Comparison of ENCODE assay signal across 23 cellular contexts in genomic region chr12:12764824-12765223, GRCh38. TPM values are rescaled to one million over a fixed set of nuclear protein-coding genes. Genes with fewer than 3 reads are reported as not detected.
DNase-seq lines count a peak whose midpoint lies in the region; ATAC-seq and TF ChIP-seq lines count a peak whose summit lies in the region.
"Had no signal": no experiment of that assay in that cellular context is flagged by ENCODE, and none has a peak within 500 bp of the region (broad histone marks: within the 10 kb centered on the region; RNA-seq: fewer than 3 reads in every experiment).

No MANE protein-coding gene starts in this region.

- H3K23me2 ChIP-seq in H9 (ENCODE audit: insufficient read length, low read depth, low read length, poor library complexity, severe bottlenecking): no peaks in the 10 kb centered on the region

- H3K9ac ChIP-seq in H9 (ENCODE audit: extremely low read depth, insufficient read length, low read length): no peak overlapping the region
- no peak overlapping the region for H3K9ac ChIP-seq in SK-N-SH

- H4K5ac ChIP-seq in H9 (ENCODE audit: insufficient read length, low read depth, low read length): no peak overlapping the region

- no peak overlapping the region; a peak in 1 of 7 replicates for H3K27ac Mint-ChIP-seq in H9
- peak overlapping the region; percentile 97 for H3K27ac Mint-ChIP-seq in nephron progenitor cell
- H3K27ac Mint-ChIP-seq: CD8-positive, alpha-beta T cell; T-helper 17 cell had no signal

- H3K4me3 Mint-ChIP-seq in H9 (no peak overlapping the region), nephron progenitor cell (no peak overlapping the region)
- H3K4me3 Mint-ChIP-seq: CD8-positive, alpha-beta T cell; T-helper 17 cell had no signal

- no peak overlapping the region for H3K4me3 ChIP-seq in SK-N-SH (ENCODE audit: low read depth in 2 of 2, low read length in 1 of 2)
- H3K4me3 ChIP-seq: K562, Peyer's patch, SJSA1 had no signal

- H3K79me2 ChIP-seq in H9 (ENCODE audit: insufficient read depth, low read length) (no peaks in the 10 kb centered on the region), SK-N-SH (ENCODE audit: insufficient read depth) (peaks cover 21% of the 10 kb centered on the region; the same call in 1 of the 2 replicates)

- no peak for DNase-seq in H9
- peak; percentile 18 for DNase-seq in HT1080 (ENCODE audit: low read depth)
- DNase-seq in SK-N-SH: no peak
- no peak for DNase-seq in nephron progenitor cell
- DNase-seq in GM03348 (ENCODE audit: low spot score): no peak
- DNase-seq in AG08396 (ENCODE audit: low spot score): no peak
- DNase-seq: ACHN; C1 segment of cervical spinal cord; CD8-positive, alpha-beta T cell; GF-D8; H7; NCI-H1092; NCI-H146; NCI-H2029 treated with DMSO at 0.1 percent for 48 hours; NCI-H2171; NCI-H345; NCI-H774; Peyer's patch; SW 1271; T-helper 17 cell had no signal

- H3K9me2 ChIP-seq in SK-N-SH: no peaks in the 10 kb centered on the region

- no peak overlapping the region for H3K23ac ChIP-seq in H9 (ENCODE audit: insufficient read length, low read depth, low read length)

- no peak for ATAC-seq in HG03460 (IDR thresholded peaks at IDR 0.05; ENCODE audit: unreplicated experiment)
- ATAC-seq: CD8-positive, alpha-beta T cell; K562; T-helper 17 cell had no signal

- no peak overlapping the region for H2BK5ac ChIP-seq in H9 (ENCODE audit: insufficient read length, low read length)

- H3K18ac ChIP-seq in H9 (ENCODE audit: insufficient read length, low read depth, low read length): no peak overlapping the region

- no peak overlapping the region for H2BK15ac ChIP-seq in H9 (ENCODE audit: low read depth, low read length)

- POLR2A ChIA-PET in SK-N-SH (lab: Yijun Ruan, JAX): no interaction called here

- H2AFZ ChIP-seq in H9 (ENCODE audit: low read length) (peak overlapping the region; percentile 78), SK-N-SH (ENCODE audit: low read depth) (no peak overlapping the region)

- H3K36me3 ChIP-seq in SK-N-SH (replicated peaks in 1 of 2; ENCODE audit: control insufficient read depth in 1 of 2, insufficient read depth in 2 of 2, low read length in 1 of 2): no peaks in the 10 kb centered on the region
- H3K36me3 ChIP-seq: Peyer's patch, SJSA1 had no signal

- H3K4me1 Mint-ChIP-seq in H9 (no peaks in the 10 kb centered on the region), nephron progenitor cell (no peaks in the 10 kb centered on the region)

- H3K27ac ChIP-seq in H9 (ENCODE audit: insufficient read length, low read depth, low read length) (no peak overlapping the region), SK-N-SH (ENCODE audit: low read depth in 2 of 2, low read length in 1 of 2) (no peak overlapping the region)
- H3K27ac ChIP-seq: Peyer's patch, SJSA1 had no signal

- H3K9me3 ChIP-seq in H9 (ENCODE audit: control insufficient read depth, low read depth, low read length) (no peaks in the 10 kb centered on the region), SK-N-SH (no peaks in the 10 kb centered on the region)
- H3K9me3 ChIP-seq: Peyer's patch, SJSA1 had no signal

- H3K36me3 Mint-ChIP-seq in H9 (ENCODE audit: insufficient read depth in 1 of 3, low read depth in 3 of 3) (no peaks in the 10 kb centered on the region), nephron progenitor cell (ENCODE audit: low read depth) (peaks cover 8% of the 10 kb centered on the region)

- H3K56ac ChIP-seq in H9 (ENCODE audit: insufficient read length, low read depth, low read length): no peak overlapping the region

- H3K79me1 ChIP-seq in H9 (ENCODE audit: insufficient read depth, low read depth, low read length, poor library complexity, severe bottlenecking): no peaks in the 10 kb centered on the region

- H3K9me3 Mint-ChIP-seq in H9 (no peaks in the 10 kb centered on the region), nephron progenitor cell (peaks cover 11% of the 10 kb centered on the region)

- no peak overlapping the region for H4K8ac ChIP-seq in H9 (replicated peaks; ENCODE audit: insufficient read length, low read depth, low read length)

- TF ChIP-seq RAD21 in SK-N-SH (IDR thresholded peaks at IDR 0.05; ENCODE audit: low read length): no peak

- no peak overlapping the region for H2AK5ac ChIP-seq in H9 (ENCODE audit: insufficient read length, low read length)

- no peak overlapping the region for H3K14ac ChIP-seq in H9 (ENCODE audit: insufficient read depth, low read length)

- H3K4me1 ChIP-seq in H9 (ENCODE audit: insufficient read depth, low read length): no peaks in the 10 kb centered on the region
- no peaks in the 10 kb centered on the region for H3K4me1 ChIP-seq in SK-N-SH (ENCODE audit: control insufficient read depth in 1 of 2, insufficient read depth in 2 of 2, low read depth in 1 of 2, low read length in 1 of 2)
- H3K4me1 ChIP-seq: Peyer's patch had no signal

- no peak overlapping the region for H3K4ac ChIP-seq in H9 (ENCODE audit: low read depth, low read length)

- H3K27me3 ChIP-seq in H9 (ENCODE audit: insufficient read depth, low read length) (no peaks in the 10 kb centered on the region), SK-N-SH (ENCODE audit: insufficient read depth) (no peaks in the 10 kb centered on the region)
- H3K27me3 ChIP-seq: Peyer's patch, SJSA1 had no signal

- TF ChIP-seq CTCF in H9 (conservative IDR thresholded peaks at IDR 0.05) (no peak), SK-N-SH (IDR thresholded peaks at IDR 0.05) (no peak), nephron progenitor cell (IDR thresholded peaks at IDR 0.05) (no peak)

- no peak overlapping the region for H2BK120ac ChIP-seq in H9 (ENCODE audit: low read depth, low read length, poor library complexity, severe bottlenecking)

- H3K27me3 Mint-ChIP-seq in H9 (ENCODE audit: low read depth) (peaks cover 4% of the 10 kb centered on the region), nephron progenitor cell (ENCODE audit: low read depth, poor library complexity) (no peaks in the 10 kb centered on the region)
- H3K27me3 Mint-ChIP-seq: T-helper 17 cell had no signal

- H4K91ac ChIP-seq in H9 (ENCODE audit: insufficient read length, low read depth, low read length): no peak overlapping the region

- no peak overlapping the region for H2BK20ac ChIP-seq in H9 (ENCODE audit: low read depth, low read length, poor library complexity, severe bottlenecking)

- no peak overlapping the region for H3T11ph ChIP-seq in H9 (ENCODE audit: low read length)

- no peak for TF ChIP-seq EP300 in SK-N-SH (IDR thresholded peaks at IDR 0.05; ENCODE audit: borderline replicate concordance in 1 of 2, low read depth in 1 of 2, low read length in 1 of 2)

- CTCF ChIA-PET in SK-N-SH (lab: Yijun Ruan, JAX): no interaction called here

- no peak overlapping the region for H2BK12ac ChIP-seq in H9 (ENCODE audit: insufficient read length, low read depth, low read length)

- H4K20me1 ChIP-seq in H9 (ENCODE audit: control insufficient read depth, insufficient read depth, insufficient read length): no peaks in the 10 kb centered on the region
- no peaks in the 10 kb centered on the region for H4K20me1 ChIP-seq in SK-N-SH (ENCODE audit: insufficient read depth)

- H3F3A ChIP-seq in SK-N-SH (replicated peaks; ENCODE audit: insufficient read depth): no peaks in the 10 kb centered on the region

- H3K4me2 ChIP-seq in H9 (ENCODE audit: insufficient read depth, insufficient read length, low read length) (no peak overlapping the region), SK-N-SH (no peak overlapping the region)

TF ChIP-seq in SK-N-SH, 30 proteins besides CTCF, POLR2A, EP300 and RAD21:
- TF ChIP-seq EZH2phosphoT487 (IDR thresholded peaks at IDR 0.05; ENCODE audit: borderline replicate concordance, low read depth) (no peak), YY1 (IDR thresholded peaks at IDR 0.05; ENCODE audit: low read depth) (0 out of 2 replicates have a peak, but pooled peaks have one; percentile 42)
TF ChIP-seq in SK-N-SH: peak in this region for 1.

RNA-seq across cellular contexts. Expression of gene APOLD1, which starts 20.6 kb away (rescaled TPM):
- 0.48 and 0.70 TPM in 2 replicates for total RNA-seq in H9 (2021)
- total RNA-seq in HT1080 (2014; rRNA removed; shearing (Covaris generic)): 1.8 and 2.8 TPM in 2 replicates
- polyA plus RNA-seq in HT1080 (2015; cell fraction: cytosol; rRNA removed): 0.69 and 0.71 TPM in 2 replicates
- 0.23 and 0.25 TPM in 2 replicates for polyA plus RNA-seq in HT1080 (2015; cell fraction: nucleus; rRNA removed)
- 1.6 and 1.7 TPM in 2 replicates for polyA plus RNA-seq in SK-N-SH (2012; rRNA removed)
- 1.4 TPM in 2 replicates for polyA plus RNA-seq in SK-N-SH (2012; cell fraction: cytosol; rRNA removed)
- polyA plus RNA-seq in SK-N-SH (2012; cell fraction: nucleus; rRNA removed): 3.5 and 4.8 TPM in 2 replicates

RNA-seq across cellular contexts. Expression of gene CDKN1B, which starts 47.7 kb away (rescaled TPM):
- 27.7 and 28.3 TPM in 2 replicates for total RNA-seq in H9 (2021)
- total RNA-seq in HT1080 (2014; rRNA removed; shearing (Covaris generic)): 18.9 and 24.0 TPM in 2 replicates
- polyA plus RNA-seq in HT1080 (2015; cell fraction: cytosol; rRNA removed): 16.8 and 18.8 TPM in 2 replicates
- 24.8 and 27.6 TPM in 2 replicates for polyA plus RNA-seq in HT1080 (2015; cell fraction: nucleus; rRNA removed)
- polyA plus RNA-seq in SK-N-SH (2012; rRNA removed): 6.8 and 9.2 TPM in 2 replicates
- polyA plus RNA-seq in SK-N-SH (2012; cell fraction: cytosol; rRNA removed): 6.9 and 8.8 TPM in 2 replicates
- polyA plus RNA-seq in SK-N-SH (2012; cell fraction: nucleus; rRNA removed): 7.4 and 8.4 TPM in 2 replicates

RNA-seq across cellular contexts. Expression of gene DDX47, which starts 48.3 kb away (rescaled TPM):
- total RNA-seq in H9 (2021): 73.9 and 78.2 TPM in 2 replicates
- total RNA-seq in HT1080 (2014; rRNA removed; shearing (Covaris generic)): 108 TPM in 2 replicates
- 122 and 125 TPM in 2 replicates for polyA plus RNA-seq in HT1080 (2015; cell fraction: cytosol; rRNA removed)
- 222 and 248 TPM in 2 replicates for polyA plus RNA-seq in HT1080 (2015; cell fraction: nucleus; rRNA removed)
- polyA plus RNA-seq in SK-N-SH (2012; rRNA removed): 68.4 and 90.9 TPM in 2 replicates
- 85.1 and 94.5 TPM in 2 replicates for polyA plus RNA-seq in SK-N-SH (2012; cell fraction: cytosol; rRNA removed)
- polyA plus RNA-seq in SK-N-SH (2012; cell fraction: nucleus; rRNA removed): 82.2 and 158 TPM in 2 replicates
